Comparison of ENCODE assay signal across 28 cellular contexts in the genomic region with DNA sequence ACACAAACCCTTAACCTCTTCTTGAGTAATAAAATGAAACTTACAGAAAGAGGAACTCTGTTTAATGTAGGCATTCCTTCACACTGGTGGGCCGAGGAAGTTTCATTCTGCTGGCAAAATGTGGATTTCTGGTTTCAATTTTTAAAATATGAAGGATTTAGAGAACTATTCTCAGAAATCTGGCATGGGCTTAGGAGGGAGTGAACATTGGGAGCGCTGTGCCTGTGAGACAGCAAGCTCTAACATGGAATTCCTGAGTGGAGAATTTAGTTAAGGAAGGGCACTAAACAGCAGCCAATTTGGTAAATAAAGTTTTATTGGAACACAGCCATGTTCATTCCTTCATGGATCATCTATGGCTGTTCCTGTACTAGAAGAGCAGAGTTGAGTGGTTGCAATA.
"Had no signal": no experiment of that assay in that cellular context is flagged by ENCODE, and none has a peak within 500 bp of the region (broad histone marks: within the 10 kb centered on the region; RNA-seq: fewer than 3 reads in every experiment).

No MANE protein-coding gene starts in this region.

- H3K4me1 Mint-ChIP-seq: activated naive CD8-positive, alpha-beta T cell treated with anti-CD3 and anti-CD28 coated beads for 36 hours; naive B cell; stimulated activated effector memory CD8-positive, alpha-beta T cell treated with anti-CD3 and anti-CD28 coated beads, Interleukin-12 subunit alpha, Interleukin-12 subunit beta, amount 100 ng/mL, for 72 hours had no signal

- DNase-seq: activated CD4-positive, alpha-beta T cell treated with anti-CD3 and anti-CD28 coated beads for 48 hours; activated CD4-positive, alpha-beta T cell treated with anti-CD3 and anti-CD28 coated beads, Interleukin-2, amount 50 U/mL, for 48 hours; activated CD8-positive, alpha-beta memory T cell treated with anti-CD3 and anti-CD28 coated beads for 24 hours; activated effector memory CD4-positive, alpha-beta T cell treated with Interleukin-2 at 50 U/mL for 16 hours; activated naive CD4-positive, alpha-beta T cell treated with Interleukin-2 at 50 U/mL for 16 hours; activated naive CD8-positive, alpha-beta T cell treated with anti-CD3 and anti-CD28 coated beads for 36 hours; brain microvascular endothelial cell; cortex of kidney; islet precursor cell; left ventricle myocardium superior; naive B cell; pancreas; retina; stimulated activated CD4-positive, alpha-beta T cell treated with anti-CD3 and anti-CD28 coated beads, Interleukin-4, amount 100 ng/mL, for 24 hours; T-helper 9 cell; WERI-Rb-1 had no signal

- H3K27me3 Mint-ChIP-seq: activated naive CD8-positive, alpha-beta T cell treated with anti-CD3 and anti-CD28 coated beads for 36 hours; naive B cell; stimulated activated naive CD8-positive, alpha-beta T cell treated with anti-CD3 and anti-CD28 coated beads, Interleukin-15, Interleukin-2, amounts not matched to agents 100 ng/mL and 50 ng/mL, for 24 hours; type B pancreatic cell had no signal

- H3K4me3 Mint-ChIP-seq: activated naive CD8-positive, alpha-beta T cell treated with anti-CD3 and anti-CD28 coated beads for 36 hours; naive B cell; stimulated activated effector memory CD8-positive, alpha-beta T cell treated with anti-CD3 and anti-CD28 coated beads, Interleukin-12 subunit alpha, Interleukin-12 subunit beta, amount 100 ng/mL, for 72 hours; stimulated activated naive CD8-positive, alpha-beta T cell treated with anti-CD3 and anti-CD28 coated beads, Interleukin-15, Interleukin-2, amounts not matched to agents 100 ng/mL and 50 ng/mL, for 24 hours; T-helper 1 cell treated with Interleukin-12 subunit alpha and Interleukin-12 subunit beta and Interleukin-4 antibody, amounts not matched to agents 30 μg/mL and 1 μg/mL, for 36 hours; type B pancreatic cell had no signal

- H3K27ac ChIP-seq: brain microvascular endothelial cell, pancreas, prostate gland, skin epidermis, vagina, WERI-Rb-1 had no signal

- H3K9me3 ChIP-seq: pancreas, prostate gland, vagina had no signal

- FAIRE-seq: astrocyte, frontal cortex, pancreas had no signal

- H3K36me3 ChIP-seq: brain microvascular endothelial cell, pancreas, prostate gland, vagina, WERI-Rb-1 had no signal

- ATAC-seq: activated CD4-positive, CD25-positive, alpha-beta regulatory T cell treated with anti-CD3 and anti-CD28 coated beads, Interleukin-2, amount 50 U/mL, for 24 hours; esophagus mucosa; left ventricle myocardium superior; pancreas; sciatic nerve; stimulated activated effector memory CD8-positive, alpha-beta T cell treated with anti-CD3 and anti-CD28 coated beads, Interleukin-12 subunit alpha, Interleukin-12 subunit beta, amount 100 ng/mL, for 72 hours had no signal

- H3K27ac Mint-ChIP-seq: activated naive CD8-positive, alpha-beta T cell treated with anti-CD3 and anti-CD28 coated beads for 36 hours; naive B cell; stimulated activated effector memory CD8-positive, alpha-beta T cell treated with anti-CD3 and anti-CD28 coated beads, Interleukin-12 subunit alpha, Interleukin-12 subunit beta, amount 100 ng/mL, for 72 hours; stimulated activated naive CD8-positive, alpha-beta T cell treated with anti-CD3 and anti-CD28 coated beads, Interleukin-15, Interleukin-2, amounts not matched to agents 100 ng/mL and 50 ng/mL, for 24 hours; T-helper 1 cell treated with Interleukin-12 subunit alpha and Interleukin-12 subunit beta and Interleukin-4 antibody, amounts not matched to agents 30 μg/mL and 1 μg/mL, for 36 hours; type B pancreatic cell had no signal

- H3K27me3 ChIP-seq: brain microvascular endothelial cell, pancreas, vagina had no signal

- H3K36me3 Mint-ChIP-seq: activated naive CD8-positive, alpha-beta T cell treated with anti-CD3 and anti-CD28 coated beads for 36 hours; naive B cell; stimulated activated effector memory CD8-positive, alpha-beta T cell treated with anti-CD3 and anti-CD28 coated beads, Interleukin-12 subunit alpha, Interleukin-12 subunit beta, amount 100 ng/mL, for 72 hours; type B pancreatic cell had no signal

- H3K4me3 ChIP-seq: pancreas, prostate gland, skin epidermis, vagina had no signal

- H3K4me1 ChIP-seq: pancreas, prostate gland, vagina had no signal

- H3K9me3 Mint-ChIP-seq: activated naive CD8-positive, alpha-beta T cell treated with anti-CD3 and anti-CD28 coated beads for 36 hours; naive B cell; stimulated activated effector memory CD8-positive, alpha-beta T cell treated with anti-CD3 and anti-CD28 coated beads, Interleukin-12 subunit alpha, Interleukin-12 subunit beta, amount 100 ng/mL, for 72 hours; T-helper 1 cell treated with Interleukin-12 subunit alpha and Interleukin-12 subunit beta and Interleukin-4 antibody, amounts not matched to agents 30 μg/mL and 1 μg/mL, for 36 hours had no signal
